In genomic region chr2:101205521-101205998, GRCh38 we compare ENCODE assay signal across 8 cellular contexts. TPM values are rescaled to one million over a fixed set of nuclear protein-coding genes. Genes with fewer than 3 reads are reported as not detected.
DNase-seq lines count a peak whose midpoint lies in the region; ATAC-seq and TF ChIP-seq lines count a peak whose summit lies in the region.

No MANE protein-coding gene starts in this region.

- TF ChIP-seq CTCF in mesothelial cell of epicardium (IDR thresholded peaks at IDR 0.05; ENCODE audit: unreplicated experiment): no peak

- no peaks in the 10 kb centered on the region for H3K27me3 ChIP-seq in endocrine pancreas (ENCODE audit: control insufficient read depth, insufficient read depth, low read length)

- no peak overlapping the region for H3K27ac Mint-ChIP-seq in mesothelial cell of epicardium
- peak overlapping the region; percentile 93 to 95 for H3K27ac Mint-ChIP-seq in stimulated activated naive CD8-positive, alpha-beta T cell treated with anti-CD3 and anti-CD28 coated beads, Interleukin-15, amount 100 ng/mL, for 72 hours

- H3K4me3 ChIP-seq in endocrine pancreas (ENCODE audit: control insufficient read depth, insufficient read depth, low read length): peak overlapping the region; percentile 64

- H3K4me3 Mint-ChIP-seq in mesothelial cell of epicardium: peak overlapping the region; percentile 34
- peak overlapping the region; percentile 41 to 67 for H3K4me3 Mint-ChIP-seq in stimulated activated naive CD8-positive, alpha-beta T cell treated with anti-CD3 and anti-CD28 coated beads, Interleukin-15, amount 100 ng/mL, for 72 hours

- H3K9ac ChIP-seq in endocrine pancreas (ENCODE audit: control insufficient read depth, insufficient read depth, low read length): no peak overlapping the region

- no peaks in the 10 kb centered on the region for H3K27me3 Mint-ChIP-seq in mesothelial cell of epicardium (ENCODE audit: low read depth)
- H3K27me3 Mint-ChIP-seq in stimulated activated naive CD8-positive, alpha-beta T cell treated with anti-CD3 and anti-CD28 coated beads, Interleukin-15, amount 100 ng/mL, for 72 hours: no peaks in the 10 kb centered on the region

- no peaks in the 10 kb centered on the region for H3K36me3 ChIP-seq in endocrine pancreas (ENCODE audit: control insufficient read depth, insufficient read depth, low read length)

- DNase-seq in COLO668 (lab: John Stamatoyannopoulos, UW; ENCODE audit: unreplicated experiment) (peak; percentile 29), NCI-H748 (lab: John Stamatoyannopoulos, UW; ENCODE audit: unreplicated experiment) (peak; percentile 58), mesothelial cell of epicardium (ENCODE audit: low spot score in 2 of 2, unreplicated experiment in 2 of 2) (peak in 1 of 2 experiments; percentile 51)
- peak; percentile 33 to 52 for DNase-seq in activated CD4-positive, alpha-beta T cell treated with anti-CD3 and anti-CD28 coated beads, Interleukin-2, amount 50 U/mL, for 48 hours
- peak; percentile 27 to 61 for DNase-seq in stimulated activated naive CD8-positive, alpha-beta T cell treated with anti-CD3 and anti-CD28 coated beads, Interleukin-15, amount 100 ng/mL, for 72 hours

- no peaks in the 10 kb centered on the region for H3K4me1 ChIP-seq in endocrine pancreas (ENCODE audit: control insufficient read depth, insufficient read depth, low read length)

- H3K9me3 Mint-ChIP-seq in mesothelial cell of epicardium: peaks cover 18% of the 10 kb centered on the region
- no peaks in the 10 kb centered on the region for H3K9me3 Mint-ChIP-seq in stimulated activated naive CD8-positive, alpha-beta T cell treated with anti-CD3 and anti-CD28 coated beads, Interleukin-15, amount 100 ng/mL, for 72 hours

- no peaks in the 10 kb centered on the region for H3K9me3 ChIP-seq in endocrine pancreas (ENCODE audit: control insufficient read depth, low read length)

- H3K36me3 Mint-ChIP-seq in mesothelial cell of epicardium: peaks cover 7% of the 10 kb centered on the region

- H3K4me1 Mint-ChIP-seq in mesothelial cell of epicardium: no peaks in the 10 kb centered on the region
- peaks cover 6% of the 10 kb centered on the region for H3K4me1 Mint-ChIP-seq in stimulated activated naive CD8-positive, alpha-beta T cell treated with anti-CD3 and anti-CD28 coated beads, Interleukin-15, amount 100 ng/mL, for 72 hours

- peak; percentile 49 for ATAC-seq in HG03342 (IDR thresholded peaks at IDR 0.05; ENCODE audit: unreplicated experiment)
- peak; percentile 96 for ATAC-seq in stimulated activated naive CD8-positive, alpha-beta T cell treated with anti-CD3 and anti-CD28 coated beads, Interleukin-15, amount 100 ng/mL, for 72 hours
- no peak for ATAC-seq in GM21381 (IDR thresholded peaks at IDR 0.05; ENCODE audit: unreplicated experiment)

RNA-seq across cellular contexts. Expression of gene CNOT11, which starts 47.1 kb away (rescaled TPM):
- total RNA-seq in mesothelial cell of epicardium: 38.3 to 38.8 TPM (median 38.7 TPM) in 3 replicates

RNA-seq across cellular contexts. Expression of gene TBC1D8, which starts 54.4 kb away (rescaled TPM):
- total RNA-seq in mesothelial cell of epicardium: 11.5 to 13.1 TPM (median 12.7 TPM) in 3 replicates
